Comparison of ENCODE assay signal across 8 cellular contexts in genomic region chr14:104078031-104078455, GRCh38. TPM values are rescaled to one million over a fixed set of nuclear protein-coding genes. Genes with fewer than 3 reads are reported as not detected.
DNase-seq lines count a peak whose midpoint lies in the region; ATAC-seq and TF ChIP-seq lines count a peak whose summit lies in the region.

No MANE protein-coding gene starts in this region.

- ATAC-seq in SK-N-SH treated with all-trans-retinoic acid at 6 μM for 48 hours, result peak; percentile 98

- no peaks in the 10 kb centered on the region for H3K9me3 ChIP-seq in uterus

- H3K27me3 ChIP-seq in uterus, result no peaks in the 10 kb centered on the region

- no peaks in the 10 kb centered on the region for H3K4me1 Mint-ChIP-seq in glutamatergic neuron (ENCODE audit: low read depth, unreplicated experiment)

- CTCF ChIA-PET in HEK293T (lab: Yijun Ruan, JAX), result interaction anchor here (0.6 to 1.0 kb wide), 18 partner anchors 9 to 844 kb away, joined by 3 to 8 read pairs (median 4); no protein-coding TSS in a partner anchor

- no peak for TF ChIP-seq POLR2A in uterus (IDR thresholded peaks at IDR 0.05)

- H3K36me3 ChIP-seq in uterus, result no peaks in the 10 kb centered on the region

- peaks cover under 1% of the 10 kb centered on the region for H3K9me3 Mint-ChIP-seq in glutamatergic neuron (ENCODE audit: unreplicated experiment)

- H3K4me3 Mint-ChIP-seq in glutamatergic neuron (ENCODE audit: unreplicated experiment), result no peak overlapping the region

- H3K4me3 ChIP-seq in uterus, result no peak overlapping the region

- peak; percentile 80 for DNase-seq in GDM1 (lab: John Stamatoyannopoulos, UW)
- DNase-seq in HEK293T (ENCODE audit: extremely low spot score), result peak; percentile 91
- DNase-seq in NCI-H1105 treated with DMSO at 0.1 percent for 48 hours (lab: John Stamatoyannopoulos, UW), result peak; percentile 82
- DNase-seq in activated naive CD4-positive, alpha-beta T cell treated with anti-CD3 and anti-CD28 coated beads, Interleukin-2, amount 50 U/mL, for 16 hours, result peak; percentile 85
- DNase-seq in glutamatergic neuron, result peak; percentile 92
- DNase-seq in posterior cingulate gyrus, result peak; percentile 75 to 98 (median 90)
- peak; percentile 82 to 83 for DNase-seq in uterus

- TF ChIP-seq CTCF in glutamatergic neuron (IDR thresholded peaks at IDR 0.05; ENCODE audit: partially characterized antibody, unreplicated experiment) (peak; percentile 98), uterus (IDR thresholded peaks at IDR 0.05) (peak; percentile 97 to 100 (median 98))

- peaks cover 5% of the 10 kb centered on the region for H3K36me3 Mint-ChIP-seq in glutamatergic neuron (ENCODE audit: unreplicated experiment)

- no peaks in the 10 kb centered on the region for H3K4me1 ChIP-seq in uterus

- no peak overlapping the region for H3K27ac Mint-ChIP-seq in glutamatergic neuron (ENCODE audit: unreplicated experiment)

- POLR2A ChIA-PET in HEK293T (lab: Yijun Ruan, JAX), result interaction anchor here (0.7 kb wide), 1 partner anchor 559 kb away, joined by 3 read pairs; no protein-coding TSS in a partner anchor

- intact Hi-C loops in posterior cingulate gyrus (cut with DNase I), result loop anchor here (5.0 kb wide), 1 partner anchor 484 kb away; no protein-coding TSS in a partner anchor
- intact Hi-C loops in uterus (cut with DNase I; ENCODE audit: low total_unique reads), result loop anchor here (5.0 kb wide), 1 partner anchor 559 kb away; no protein-coding TSS in a partner anchor

- no peaks in the 10 kb centered on the region for H3K27me3 Mint-ChIP-seq in glutamatergic neuron (ENCODE audit: unreplicated experiment)

- H3K27ac ChIP-seq in uterus, result no peak overlapping the region

TF ChIP-seq in HEK293T, 16 proteins besides CTCF, POLR2A, EP300 and RAD21:
- no peak for TF ChIP-seq SP1 (IDR thresholded peaks at IDR 0.05)
- TF ChIP-seq ELF4 (IDR thresholded peaks at IDR 0.05), result peak; percentile 49

TF ChIP-seq in SK-N-SH treated with all-trans-retinoic acid at 6 μM for 48 hours, 23 proteins besides CTCF, POLR2A, EP300 and RAD21:
- no peak for TF ChIP-seq OSR1 (CRISPR knock-in tag; IDR thresholded peaks at IDR 0.05)
- TF ChIP-seq ZFP3 (CRISPR knock-in tag; IDR thresholded peaks at IDR 0.05), result 0 out of 2 replicates have a peak, but pooled peaks have one; percentile 35
- no peak for TF ChIP-seq ISL1 (CRISPR knock-in tag; IDR thresholded peaks at IDR 0.05)
- TF ChIP-seq ZNF565 (CRISPR knock-in tag; conservative IDR thresholded peaks at IDR 0.05; ENCODE audit: low read depth), result no peak
- peak; percentile 49; the same call in 1 of the 2 replicates for TF ChIP-seq ZNF70 (CRISPR knock-in tag; IDR thresholded peaks at IDR 0.05)
- TF ChIP-seq ZC3H10 (CRISPR knock-in tag; IDR thresholded peaks at IDR 0.05), result no peak
- TF ChIP-seq GLIS3 (CRISPR knock-in tag; IDR thresholded peaks at IDR 0.05), result 0 out of 2 replicates have a peak, but pooled peaks have one; percentile 18

RNA-seq across cellular contexts. Expression of gene ASPG, which starts 7.5 kb away (rescaled TPM):
- total RNA-seq in glutamatergic neuron (ENCODE audit: unreplicated experiment), result not detected
- total RNA-seq in uterus, result 10 to 100 TPM in 1 of 4 donors, under 1 TPM in 2, not detected in 1; 0.41 to 16.2 (median 0.51) TPM
